20 cellular contexts compared by ENCODE assay signal in genomic region chr6:144295981-144296767, GRCh38. TPM values are rescaled to one million over a fixed set of nuclear protein-coding genes. Genes with fewer than 3 reads are reported as not detected.
DNase-seq lines count a peak whose midpoint lies in the region; ATAC-seq, FAIRE-seq and TF ChIP-seq lines count a peak whose summit lies in the region.
"Had no signal": no experiment of that assay in that cellular context is flagged by ENCODE, and none has a peak within 500 bp of the region (broad histone marks: within the 10 kb centered on the region; RNA-seq: fewer than 3 reads in every experiment).

No MANE protein-coding gene starts in this region.

- FAIRE-seq in pancreas (lab: Jason Lieb, UNC) = no peak

- no peak overlapping the region for H2AFZ ChIP-seq in hepatocyte

- H3K4me2 ChIP-seq in hepatocyte = peak overlapping the region; percentile 68
- H3K4me2 ChIP-seq: BLaER1 treated with 17β-estradiol and CSF1 and Interleukin-3, amounts not matched to agents 10 nM and 100 nM had no signal

- ATAC-seq in pancreas = peak; percentile 53 to 67 (median 61)
- no peak for ATAC-seq in HG03139 (IDR thresholded peaks at IDR 0.05; ENCODE audit: unreplicated experiment)
- ATAC-seq: activated CD8-positive, alpha-beta T cell treated with anti-CD3 and anti-CD28 coated beads for 36 hours; activated naive CD4-positive, alpha-beta T cell treated with anti-CD3 and anti-CD28 coated beads, Interleukin-2, amount 50 U/mL, for 72 hours had no signal

- no peaks in the 10 kb centered on the region for H3K9me2 ChIP-seq in hepatocyte (replicated peaks; ENCODE audit: insufficient read depth)

- no peaks in the 10 kb centered on the region for H4K20me1 ChIP-seq in hepatocyte (ENCODE audit: insufficient read depth, poor library complexity, severe bottlenecking)
- H4K20me1 ChIP-seq: BLaER1 treated with 17β-estradiol and CSF1 and Interleukin-3, amounts not matched to agents 10 nM and 100 nM had no signal

- H3K27ac ChIP-seq in cardiac muscle cell (peak overlapping the region; percentile 73), right atrium auricular region (peak overlapping the region in 1 of 2 donors; percentile 54), hepatocyte (peak overlapping the region; percentile 83), pancreas (peak overlapping the region in 2 of 4 donors; percentile 73 to 74), uterus (peak overlapping the region; percentile 75 to 82)
- H3K27ac ChIP-seq: BLaER1 treated with 17β-estradiol and CSF1 and Interleukin-3, amounts not matched to agents 10 nM and 100 nM had no signal

- H3K4me3 ChIP-seq in cardiac muscle cell (no peak overlapping the region), right atrium auricular region (no peak overlapping the region), hepatocyte (no peak overlapping the region), pancreas (no peak overlapping the region), uterus (no peak overlapping the region)
- H3K4me3 ChIP-seq: BLaER1 treated with 17β-estradiol and CSF1 and Interleukin-3, amounts not matched to agents 10 nM and 100 nM; MG63; sigmoid colon; upper lobe of left lung had no signal

- 98% methylated on average over 7 of the region's 7 CpGs for WGBS in hepatocyte (ENCODE audit: low lambda C conversion rate, missing lambda C conversion rate)
- WGBS in pancreas, 2 donors = 82 to 89% methylated on average over 7 of the region's 7 CpGs

- H3K9me3 ChIP-seq in cardiac muscle cell (ENCODE audit: low read depth) (no peaks in the 10 kb centered on the region), right atrium auricular region (no peaks in the 10 kb centered on the region), hepatocyte (ENCODE audit: low read depth) (no peaks in the 10 kb centered on the region), pancreas (no peaks in the 10 kb centered on the region), uterus (no peaks in the 10 kb centered on the region)
- H3K9me3 ChIP-seq: MG63, sigmoid colon, upper lobe of left lung had no signal

- H3K79me2 ChIP-seq in hepatocyte = peaks cover 61% of the 10 kb centered on the region

- H3K27me3 ChIP-seq in cardiac muscle cell = no peaks in the 10 kb centered on the region
- H3K27me3 ChIP-seq in right atrium auricular region = no peaks in the 10 kb centered on the region
- H3K27me3 ChIP-seq in hepatocyte = no peaks in the 10 kb centered on the region
- no peaks in the 10 kb centered on the region for H3K27me3 ChIP-seq in pancreas
- H3K27me3 ChIP-seq in uterus = no peaks in the 10 kb centered on the region
- H3K27me3 ChIP-seq: BLaER1 treated with 17β-estradiol and CSF1 and Interleukin-3, amounts not matched to agents 10 nM and 100 nM; MG63; sigmoid colon; upper lobe of left lung had no signal

- DNase-seq in cardiac muscle cell (ENCODE audit: low read depth in 1 of 2, low spot score in 1 of 2) (no peak), right atrium auricular region (ENCODE audit: low spot score) (no peak), hepatocyte (ENCODE audit: low spot score) (no peak), pancreas (peak in 1 of 6 donors; percentile 23), uterus (no peak), head of caudate nucleus (no peak), COLO668 (lab: John Stamatoyannopoulos, UW; ENCODE audit: unreplicated experiment) (no peak)
- DNase-seq: activated CD4-positive, CD25-positive, alpha-beta regulatory T cell; activated CD8-positive, alpha-beta T cell treated with anti-CD3 and anti-CD28 coated beads for 36 hours; activated T-cell treated with anti-CD3 and anti-CD28 coated beads, Interleukin-2, amount 50 U/mL, for 24 hours; MG63; NCI-H774; OCI-M1; sigmoid colon; stimulated activated naive CD4-positive, alpha-beta T cell had no signal

- intact Hi-C loops in pancreas (cut with DNase I) (no loop called here), uterus (cut with DNase I; ENCODE audit: low total_unique reads) (no loop called here), head of caudate nucleus (cut with DNase I) (no loop called here)

- TF ChIP-seq CTCF in cardiac muscle cell (IDR thresholded peaks at IDR 0.05; ENCODE audit: low read depth, low read length) (no peak), right atrium auricular region (IDR thresholded peaks at IDR 0.05) (no peak), hepatocyte (IDR thresholded peaks at IDR 0.05; ENCODE audit: poor library complexity) (no peak), pancreas (IDR thresholded peaks at IDR 0.05) (no peak), uterus (IDR thresholded peaks at IDR 0.05) (no peak)

- TF ChIP-seq POLR2A in uterus (IDR thresholded peaks at IDR 0.05) = no peak

- H3K36me3 ChIP-seq in cardiac muscle cell (peaks cover 9% of the 10 kb centered on the region), right atrium auricular region (peaks cover 10% of the 10 kb centered on the region), hepatocyte (replicated peaks; ENCODE audit: insufficient read depth, low read depth) (no peaks in the 10 kb centered on the region), pancreas (no peaks in the 10 kb centered on the region), uterus (no peaks in the 10 kb centered on the region)

- H3K4me1 ChIP-seq in cardiac muscle cell (ENCODE audit: low read depth) (peaks cover 17% of the 10 kb centered on the region), right atrium auricular region (peaks cover 0 to 35% of the 10 kb centered on the region in 2 donors), hepatocyte (ENCODE audit: insufficient read depth) (peaks cover 21% of the 10 kb centered on the region), pancreas (peaks cover 21 to 44% (median 29%) of the 10 kb centered on the region in 3 donors), uterus (peaks cover 0 to 4% of the 10 kb centered on the region in 2 donors)
- H3K4me1 ChIP-seq: BLaER1 treated with 17β-estradiol and CSF1 and Interleukin-3, amounts not matched to agents 10 nM and 100 nM had no signal

RNA-seq across cellular contexts. Expression of gene UTRN, which starts 11.0 kb away (rescaled TPM):
- total RNA-seq in cardiac muscle cell (93.8 and 106 TPM in 2 replicates), right atrium auricular region (10 to 100 TPM; 57.5 to 75.8 TPM), hepatocyte (86.5 and 112 TPM in 2 replicates), pancreas (100 to 1,000 TPM in 1 of 6 donors, 10 to 100 TPM in 5; 80.6 to 116 (median 84.8) TPM), uterus (100 to 1,000 TPM in 3 of 4 donors, 10 to 100 TPM in 1; 86.8 to 336 (median 231) TPM)
- polyA plus RNA-seq in cardiac muscle cell (44.5 and 49.4 TPM in 2 replicates), hepatocyte (33.1 and 54.0 TPM in 2 replicates), pancreas (10 to 100 TPM in 1 of 2 donors, 1 to 10 TPM in 1; 10.0 to 19.3 TPM)
- total RNA-seq: G401 had no signal
